Comparison of ENCODE assay signal across 1 cellular context in genomic region chr18:9835796-9836195, GRCh38.
TF ChIP-seq lines count a peak whose summit lies in the region.

No MANE protein-coding gene starts in this region.

TF ChIP-seq in H1, 55 proteins besides CTCF, POLR2A, EP300 and RAD21 (continued from another document):
- TF ChIP-seq NANOG (IDR thresholded peaks at IDR 0.05; ENCODE audit: insufficient read depth, low read depth, low read length, poor library complexity, severe bottlenecking) (no peak), SIX5 (IDR thresholded peaks at IDR 0.05; ENCODE audit: low read depth, low read length) (no peak), E2F6 (IDR thresholded peaks at IDR 0.05) (no peak), PHF8 (conservative IDR thresholded peaks at IDR 0.05; ENCODE audit: low read depth, low read length) (no peak), CTBP2 (IDR thresholded peaks at IDR 0.05; ENCODE audit: borderline replicate concordance, insufficient read depth, insufficient read length, low read length) (no peak), CREB1 (IDR thresholded peaks at IDR 0.05) (no peak), TAF1 (IDR thresholded peaks at IDR 0.05; ENCODE audit: low read depth, low read length) (no peak), SP2 (IDR thresholded peaks at IDR 0.05; ENCODE audit: low read length) (no peak), USF2 (IDR thresholded peaks at IDR 0.05; ENCODE audit: low read length) (no peak), HDAC6 (IDR thresholded peaks at IDR 0.05; ENCODE audit: low read depth, low read length) (no peak), BCL11A (IDR thresholded peaks at IDR 0.05; ENCODE audit: low read depth in 2 of 2, low read length in 2 of 2) (no peak), KDM4A (IDR thresholded peaks at IDR 0.05; ENCODE audit: low read depth, low read length, severe bottlenecking) (no peak), MAFK (IDR thresholded peaks at IDR 0.05; ENCODE audit: low read depth, low read length) (no peak), RXRA (IDR thresholded peaks at IDR 0.05; ENCODE audit: insufficient read depth, low read depth, low read length) (no peak), SAP30 (IDR thresholded peaks at IDR 0.05; ENCODE audit: insufficient read depth, insufficient replicate concordance, low read length) (no peak), BRCA1 (IDR thresholded peaks at IDR 0.05; ENCODE audit: low read depth, low read length) (no peak), SIN3A (conservative IDR thresholded peaks at IDR 0.05 in 1 of 2, IDR thresholded peaks at IDR 0.05 in 1 of 2; ENCODE audit: low read depth in 1 of 2, low read length in 2 of 2) (no peak)
